In the genomic region with DNA sequence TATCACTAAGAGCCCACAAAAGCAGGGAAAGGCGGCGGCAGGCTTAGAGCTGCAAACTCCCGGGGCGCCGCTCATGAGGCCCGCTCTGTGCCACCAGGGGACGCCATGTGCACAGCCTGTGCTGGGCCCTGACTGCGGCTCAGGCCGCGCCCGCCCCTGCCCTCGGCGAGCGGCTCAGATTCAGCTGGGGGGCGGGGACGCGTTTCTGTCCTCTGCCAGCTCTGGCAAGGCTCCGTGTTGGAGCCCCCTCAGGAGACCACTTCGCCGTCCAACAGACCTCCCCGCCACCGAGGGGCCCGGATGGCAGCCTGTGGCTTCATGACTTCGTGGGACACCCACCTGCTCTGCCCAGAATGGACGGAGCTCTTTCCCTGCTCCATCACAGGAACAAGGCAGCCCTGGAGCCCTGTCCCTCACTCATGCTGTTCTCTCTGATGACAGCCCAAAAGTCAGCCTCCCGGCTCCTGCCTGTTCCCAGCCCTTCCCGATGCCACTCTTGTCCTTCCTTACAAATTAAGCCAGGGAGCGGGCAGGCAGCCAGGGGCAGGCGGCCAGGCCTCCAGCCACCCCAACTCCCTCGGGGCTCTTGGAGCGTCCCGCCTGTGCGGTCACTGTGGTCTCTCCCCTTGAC, we compare ENCODE assay signal across 1 cellular context.
TF ChIP-seq lines count a peak whose summit lies in the region.

No MANE protein-coding gene starts in this region.

TF ChIP-seq in K562, 482 proteins besides CTCF, POLR2A, EP300 and RAD21 (continued from another document and continues in another):
- TF ChIP-seq, protein P1, sequence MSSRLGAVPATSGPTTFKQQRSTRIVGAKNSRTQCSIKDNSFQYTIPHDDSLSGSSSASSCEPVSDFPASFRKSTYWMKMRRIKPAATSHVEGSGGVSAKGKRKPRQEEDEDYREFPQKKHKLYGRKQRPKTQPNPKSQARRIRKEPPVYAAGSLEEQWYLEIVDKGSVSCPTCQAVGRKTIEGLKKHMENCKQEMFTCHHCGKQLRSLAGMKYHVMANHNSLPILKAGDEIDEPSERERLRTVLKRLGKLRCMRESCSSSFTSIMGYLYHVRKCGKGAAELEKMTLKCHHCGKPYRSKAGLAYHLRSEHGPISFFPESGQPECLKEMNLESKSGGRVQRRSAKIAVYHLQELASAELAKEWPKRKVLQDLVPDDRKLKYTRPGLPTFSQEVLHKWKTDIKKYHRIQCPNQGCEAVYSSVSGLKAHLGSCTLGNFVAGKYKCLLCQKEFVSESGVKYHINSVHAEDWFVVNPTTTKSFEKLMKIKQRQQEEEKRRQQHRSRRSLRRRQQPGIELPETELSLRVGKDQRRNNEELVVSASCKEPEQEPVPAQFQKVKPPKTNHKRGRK (tag; IDR thresholded peaks at IDR 0.05): no peak
- TF ChIP-seq HNRNPL (IDR thresholded peaks at IDR 0.05; ENCODE audit: low read depth, low read length) (no peak), BRD4 (IDR thresholded peaks at IDR 0.05) (no peak), FIP1L1 (IDR thresholded peaks at IDR 0.05; ENCODE audit: low read depth, low read length, poor library complexity, severe bottlenecking) (peak; percentile 60), FOXA3 (CRISPR knock-in tag; conservative IDR thresholded peaks at IDR 0.05 in 1 of 2, IDR thresholded peaks at IDR 0.05 in 1 of 2) (no peak), OTX1 (CRISPR knock-in tag; IDR thresholded peaks at IDR 0.05) (no peak), ZNF668 (CRISPR knock-in tag; IDR thresholded peaks at IDR 0.05) (no peak), TCF3 (CRISPR knock-in tag; IDR thresholded peaks at IDR 0.05) (no peak), EP400 (IDR thresholded peaks at IDR 0.05) (no peak), ZNF551 (CRISPR knock-in tag; IDR thresholded peaks at IDR 0.05) (no peak), ZNF384 (IDR thresholded peaks at IDR 0.05; ENCODE audit: low read depth, low read length) (0 out of 2 replicates have a peak, but pooled peaks have one; percentile 12), MXI1 (IDR thresholded peaks at IDR 0.05; ENCODE audit: low read depth, low read length) (no peak), ZSCAN29 (IDR thresholded peaks at IDR 0.05) (no peak), PRPF4 (IDR thresholded peaks at IDR 0.05; ENCODE audit: insufficient read depth, low read depth, low read length, poor library complexity, severe bottlenecking) (no peak), TBL1XR1 (IDR thresholded peaks at IDR 0.05; ENCODE audit: low read length in 2 of 2) (no peak), ZFP30 (CRISPR knock-in tag; IDR thresholded peaks at IDR 0.05; ENCODE audit: borderline replicate concordance) (no peak), ZFP1 (CRISPR knock-in tag; IDR thresholded peaks at IDR 0.05) (no peak), RBFOX2 (IDR thresholded peaks at IDR 0.05; ENCODE audit: low read depth, low read length) (no peak), ZNF347 (CRISPR knock-in tag; IDR thresholded peaks at IDR 0.05; ENCODE audit: low read depth) (no peak), IRF2 (CRISPR knock-in tag; IDR thresholded peaks at IDR 0.05) (no peak), BRF1 (IDR thresholded peaks at IDR 0.05; ENCODE audit: borderline replicate concordance, extremely low read depth, insufficient read length) (no peak), ZSCAN32 (CRISPR knock-in tag; IDR thresholded peaks at IDR 0.05) (no peak), POU5F1 (IDR thresholded peaks at IDR 0.05; ENCODE audit: borderline replicate concordance, low read depth, low read length, partially characterized antibody) (no peak), TRIM24 (IDR thresholded peaks at IDR 0.05) (no peak), HDAC8 (tag; IDR thresholded peaks at IDR 0.05) (no peak), SMAD2 (IDR thresholded peaks at IDR 0.05; ENCODE audit: low read depth, low read length) (no peak), EWSR1 (IDR thresholded peaks at IDR 0.05; ENCODE audit: borderline replicate concordance, low read depth, partially characterized antibody) (no peak), ZNF174 (CRISPR knock-in tag; IDR thresholded peaks at IDR 0.05) (no peak), RAD51 (IDR thresholded peaks at IDR 0.05; ENCODE audit: borderline replicate concordance, low read depth) (no peak), BDP1 (IDR thresholded peaks at IDR 0.05; ENCODE audit: insufficient read depth, insufficient read length) (no peak), RNF2 (IDR thresholded peaks at IDR 0.05) (no peak), ELF4 (CRISPR knock-in tag; IDR thresholded peaks at IDR 0.05) (no peak), HNRNPH1 (optimal IDR thresholded peaks at IDR 0.05; ENCODE audit: low read depth, low read length) (no peak), E2F3 (CRISPR knock-in tag; IDR thresholded peaks at IDR 0.05) (no peak), HEY1 (CRISPR knock-in tag; IDR thresholded peaks at IDR 0.05; ENCODE audit: borderline replicate concordance) (no peak), MTA2 (IDR thresholded peaks at IDR 0.05; ENCODE audit: low read depth) (no peak), ZNF23 (CRISPR knock-in tag; IDR thresholded peaks at IDR 0.05) (no peak), ZNF146 (CRISPR knock-in tag; IDR thresholded peaks at IDR 0.05; ENCODE audit: unreplicated experiment) (no peak), NBN (IDR thresholded peaks at IDR 0.05; ENCODE audit: low read depth) (peak; percentile 12; the same call in 1 of the 2 replicates), SRSF7 (optimal IDR thresholded peaks at IDR 0.05; ENCODE audit: low read depth, low read length) (no peak), ZC3H4 (CRISPR knock-in tag; IDR thresholded peaks at IDR 0.05; ENCODE audit: borderline replicate concordance) (no peak), ZNF184 (CRISPR knock-in tag; IDR thresholded peaks at IDR 0.05) (no peak), POLR3A (IDR thresholded peaks at IDR 0.05; ENCODE audit: borderline replicate concordance, extremely low read depth, insufficient read depth, insufficient read length) (no peak), CCNT2 (IDR thresholded peaks at IDR 0.05; ENCODE audit: borderline replicate concordance, extremely low read depth, insufficient read length, low read depth, low read length) (no peak), SAFB (IDR thresholded peaks at IDR 0.05; ENCODE audit: borderline replicate concordance, low read depth, low read length) (no peak), GABPB1 (CRISPR knock-in tag; IDR thresholded peaks at IDR 0.05) (0 out of 2 replicates have a peak, but pooled peaks have one; percentile 32), MAFG (tag; conservative IDR thresholded peaks at IDR 0.05) (no peak), LEF1 (IDR thresholded peaks at IDR 0.05) (no peak), BHLHE40 (IDR thresholded peaks at IDR 0.05; ENCODE audit: low read length) (peak; percentile 45), CHCHD3 (CRISPR knock-in tag; IDR thresholded peaks at IDR 0.05) (no peak), ZNF717 (CRISPR knock-in tag; IDR thresholded peaks at IDR 0.05) (no peak), MCM3 (IDR thresholded peaks at IDR 0.05) (no peak)
- TF ChIP-seq, protein P2, sequence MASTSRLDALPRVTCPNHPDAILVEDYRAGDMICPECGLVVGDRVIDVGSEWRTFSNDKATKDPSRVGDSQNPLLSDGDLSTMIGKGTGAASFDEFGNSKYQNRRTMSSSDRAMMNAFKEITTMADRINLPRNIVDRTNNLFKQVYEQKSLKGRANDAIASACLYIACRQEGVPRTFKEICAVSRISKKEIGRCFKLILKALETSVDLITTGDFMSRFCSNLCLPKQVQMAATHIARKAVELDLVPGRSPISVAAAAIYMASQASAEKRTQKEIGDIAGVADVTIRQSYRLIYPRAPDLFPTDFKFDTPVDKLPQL (IDR thresholded peaks at IDR 0.05; ENCODE audit: extremely low read depth, insufficient read length): no peak
- TF ChIP-seq, protein P3, sequence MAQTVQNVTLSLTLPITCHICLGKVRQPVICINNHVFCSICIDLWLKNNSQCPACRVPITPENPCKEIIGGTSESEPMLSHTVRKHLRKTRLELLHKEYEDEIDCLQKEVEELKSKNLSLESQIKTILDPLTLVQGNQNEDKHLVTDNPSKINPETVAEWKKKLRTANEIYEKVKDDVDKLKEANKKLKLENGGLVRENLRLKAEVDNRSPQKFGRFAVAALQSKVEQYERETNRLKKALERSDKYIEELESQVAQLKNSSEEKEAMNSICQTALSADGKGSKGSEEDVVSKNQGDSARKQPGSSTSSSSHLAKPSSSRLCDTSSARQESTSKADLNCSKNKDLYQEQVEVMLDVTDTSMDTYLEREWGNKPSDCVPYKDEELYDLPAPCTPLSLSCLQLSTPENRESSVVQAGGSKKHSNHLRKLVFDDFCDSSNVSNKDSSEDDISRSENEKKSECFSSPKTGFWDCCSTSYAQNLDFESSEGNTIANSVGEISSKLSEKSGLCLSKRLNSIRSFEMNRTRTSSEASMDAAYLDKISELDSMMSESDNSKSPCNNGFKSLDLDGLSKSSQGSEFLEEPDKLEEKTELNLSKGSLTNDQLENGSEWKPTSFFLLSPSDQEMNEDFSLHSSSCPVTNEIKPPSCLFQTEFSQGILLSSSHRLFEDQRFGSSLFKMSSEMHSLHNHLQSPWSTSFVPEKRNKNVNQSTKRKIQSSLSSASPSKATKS (CRISPR knock-in tag; IDR thresholded peaks at IDR 0.05): no peak
- TF ChIP-seq, protein P4, sequence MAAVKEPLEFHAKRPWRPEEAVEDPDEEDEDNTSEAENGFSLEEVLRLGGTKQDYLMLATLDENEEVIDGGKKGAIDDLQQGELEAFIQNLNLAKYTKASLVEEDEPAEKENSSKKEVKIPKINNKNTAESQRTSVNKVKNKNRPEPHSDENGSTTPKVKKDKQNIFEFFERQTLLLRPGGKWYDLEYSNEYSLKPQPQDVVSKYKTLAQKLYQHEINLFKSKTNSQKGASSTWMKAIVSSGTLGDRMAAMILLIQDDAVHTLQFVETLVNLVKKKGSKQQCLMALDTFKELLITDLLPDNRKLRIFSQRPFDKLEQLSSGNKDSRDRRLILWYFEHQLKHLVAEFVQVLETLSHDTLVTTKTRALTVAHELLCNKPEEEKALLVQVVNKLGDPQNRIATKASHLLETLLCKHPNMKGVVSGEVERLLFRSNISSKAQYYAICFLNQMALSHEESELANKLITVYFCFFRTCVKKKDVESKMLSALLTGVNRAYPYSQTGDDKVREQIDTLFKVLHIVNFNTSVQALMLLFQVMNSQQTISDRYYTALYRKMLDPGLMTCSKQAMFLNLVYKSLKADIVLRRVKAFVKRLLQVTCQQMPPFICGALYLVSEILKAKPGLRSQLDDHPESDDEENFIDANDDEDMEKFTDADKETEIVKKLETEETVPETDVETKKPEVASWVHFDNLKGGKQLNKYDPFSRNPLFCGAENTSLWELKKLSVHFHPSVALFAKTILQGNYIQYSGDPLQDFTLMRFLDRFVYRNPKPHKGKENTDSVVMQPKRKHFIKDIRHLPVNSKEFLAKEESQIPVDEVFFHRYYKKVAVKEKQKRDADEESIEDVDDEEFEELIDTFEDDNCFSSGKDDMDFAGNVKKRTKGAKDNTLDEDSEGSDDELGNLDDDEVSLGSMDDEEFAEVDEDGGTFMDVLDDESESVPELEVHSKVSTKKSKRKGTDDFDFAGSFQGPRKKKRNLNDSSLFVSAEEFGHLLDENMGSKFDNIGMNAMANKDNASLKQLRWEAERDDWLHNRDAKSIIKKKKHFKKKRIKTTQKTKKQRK (IDR thresholded peaks at IDR 0.05; ENCODE audit: borderline replicate concordance, low read depth, low read length): no peak
- TF ChIP-seq, protein P5, sequence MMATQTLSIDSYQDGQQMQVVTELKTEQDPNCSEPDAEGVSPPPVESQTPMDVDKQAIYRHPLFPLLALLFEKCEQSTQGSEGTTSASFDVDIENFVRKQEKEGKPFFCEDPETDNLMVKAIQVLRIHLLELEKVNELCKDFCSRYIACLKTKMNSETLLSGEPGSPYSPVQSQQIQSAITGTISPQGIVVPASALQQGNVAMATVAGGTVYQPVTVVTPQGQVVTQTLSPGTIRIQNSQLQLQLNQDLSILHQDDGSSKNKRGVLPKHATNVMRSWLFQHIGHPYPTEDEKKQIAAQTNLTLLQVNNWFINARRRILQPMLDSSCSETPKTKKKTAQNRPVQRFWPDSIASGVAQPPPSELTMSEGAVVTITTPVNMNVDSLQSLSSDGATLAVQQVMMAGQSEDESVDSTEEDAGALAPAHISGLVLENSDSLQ (IDR thresholded peaks at IDR 0.05): no peak
- TF ChIP-seq, protein P6, sequence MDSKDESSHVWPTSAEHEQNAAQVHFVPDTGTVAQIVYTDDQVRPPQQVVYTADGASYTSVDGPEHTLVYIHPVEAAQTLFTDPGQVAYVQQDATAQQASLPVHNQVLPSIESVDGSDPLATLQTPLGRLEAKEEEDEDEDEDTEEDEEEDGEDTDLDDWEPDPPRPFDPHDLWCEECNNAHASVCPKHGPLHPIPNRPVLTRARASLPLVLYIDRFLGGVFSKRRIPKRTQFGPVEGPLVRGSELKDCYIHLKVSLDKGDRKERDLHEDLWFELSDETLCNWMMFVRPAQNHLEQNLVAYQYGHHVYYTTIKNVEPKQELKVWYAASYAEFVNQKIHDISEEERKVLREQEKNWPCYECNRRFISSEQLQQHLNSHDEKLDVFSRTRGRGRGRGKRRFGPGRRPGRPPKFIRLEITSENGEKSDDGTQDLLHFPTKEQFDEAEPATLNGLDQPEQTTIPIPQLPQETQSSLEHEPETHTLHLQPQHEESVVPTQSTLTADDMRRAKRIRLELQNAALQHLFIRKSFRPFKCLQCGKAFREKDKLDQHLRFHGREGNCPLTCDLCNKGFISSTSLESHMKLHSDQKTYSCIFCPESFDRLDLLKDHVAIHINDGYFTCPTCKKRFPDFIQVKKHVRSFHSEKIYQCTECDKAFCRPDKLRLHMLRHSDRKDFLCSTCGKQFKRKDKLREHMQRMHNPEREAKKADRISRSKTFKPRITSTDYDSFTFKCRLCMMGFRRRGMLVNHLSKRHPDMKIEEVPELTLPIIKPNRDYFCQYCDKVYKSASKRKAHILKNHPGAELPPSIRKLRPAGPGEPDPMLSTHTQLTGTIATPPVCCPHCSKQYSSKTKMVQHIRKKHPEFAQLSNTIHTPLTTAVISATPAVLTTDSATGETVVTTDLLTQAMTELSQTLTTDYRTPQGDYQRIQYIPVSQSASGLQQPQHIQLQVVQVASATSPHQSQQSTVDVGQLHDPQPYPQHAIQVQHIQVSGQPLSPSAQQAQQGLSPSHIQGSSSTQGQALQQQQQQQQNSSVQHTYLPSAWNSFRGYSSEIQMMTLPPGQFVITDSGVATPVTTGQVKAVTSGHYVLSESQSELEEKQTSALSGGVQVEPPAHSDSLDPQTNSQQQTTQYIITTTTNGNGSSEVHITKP (IDR thresholded peaks at IDR 0.05; ENCODE audit: partially characterized antibody): no peak
- TF ChIP-seq, protein P7, sequence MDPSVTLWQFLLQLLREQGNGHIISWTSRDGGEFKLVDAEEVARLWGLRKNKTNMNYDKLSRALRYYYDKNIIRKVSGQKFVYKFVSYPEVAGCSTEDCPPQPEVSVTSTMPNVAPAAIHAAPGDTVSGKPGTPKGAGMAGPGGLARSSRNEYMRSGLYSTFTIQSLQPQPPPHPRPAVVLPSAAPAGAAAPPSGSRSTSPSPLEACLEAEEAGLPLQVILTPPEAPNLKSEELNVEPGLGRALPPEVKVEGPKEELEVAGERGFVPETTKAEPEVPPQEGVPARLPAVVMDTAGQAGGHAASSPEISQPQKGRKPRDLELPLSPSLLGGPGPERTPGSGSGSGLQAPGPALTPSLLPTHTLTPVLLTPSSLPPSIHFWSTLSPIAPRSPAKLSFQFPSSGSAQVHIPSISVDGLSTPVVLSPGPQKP (CRISPR knock-in tag; IDR thresholded peaks at IDR 0.05): no peak
- TF ChIP-seq, protein P8, sequence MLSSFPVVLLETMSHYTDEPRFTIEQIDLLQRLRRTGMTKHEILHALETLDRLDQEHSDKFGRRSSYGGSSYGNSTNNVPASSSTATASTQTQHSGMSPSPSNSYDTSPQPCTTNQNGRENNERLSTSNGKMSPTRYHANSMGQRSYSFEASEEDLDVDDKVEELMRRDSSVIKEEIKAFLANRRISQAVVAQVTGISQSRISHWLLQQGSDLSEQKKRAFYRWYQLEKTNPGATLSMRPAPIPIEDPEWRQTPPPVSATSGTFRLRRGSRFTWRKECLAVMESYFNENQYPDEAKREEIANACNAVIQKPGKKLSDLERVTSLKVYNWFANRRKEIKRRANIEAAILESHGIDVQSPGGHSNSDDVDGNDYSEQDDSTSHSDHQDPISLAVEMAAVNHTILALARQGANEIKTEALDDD (IDR thresholded peaks at IDR 0.05): no peak
